In the genomic region with DNA sequence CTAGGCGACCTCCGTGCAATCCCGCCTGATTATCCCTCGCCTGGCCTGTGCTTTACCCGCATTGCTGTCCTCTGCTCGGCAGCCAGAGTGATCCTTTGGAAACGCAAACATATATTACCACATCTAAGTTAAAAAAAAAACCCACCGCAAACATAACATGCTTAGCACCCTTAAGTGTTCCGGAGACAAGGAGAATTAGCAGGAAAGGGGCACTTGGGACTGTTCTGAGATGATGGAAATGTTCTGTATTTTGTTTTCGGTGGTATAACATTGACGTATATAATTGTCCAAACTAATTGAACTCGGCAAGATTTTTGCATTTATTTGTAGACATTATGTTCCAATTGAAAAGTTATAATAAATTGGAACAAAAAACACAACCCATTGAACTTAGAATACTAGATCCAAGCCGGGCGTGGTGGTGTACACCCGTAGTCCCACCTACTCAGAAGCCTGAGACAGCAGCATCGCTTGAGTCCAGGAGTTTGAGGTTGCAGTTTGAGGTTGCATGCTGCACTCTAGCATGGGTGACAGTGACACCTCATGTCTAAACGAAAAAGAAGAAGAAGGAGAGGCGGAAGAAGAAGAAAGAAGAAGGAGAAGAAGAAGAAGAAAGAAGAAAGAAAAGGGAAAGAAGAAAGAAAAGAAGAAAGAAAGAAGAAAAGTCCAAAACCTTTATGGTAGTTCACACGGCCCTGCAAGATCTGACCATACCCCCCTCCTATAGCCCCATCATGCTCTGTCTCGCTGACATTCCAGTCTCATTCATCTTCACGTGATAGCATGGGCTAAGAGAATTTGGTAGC, we compare ENCODE assay signal across 8 cellular contexts. TPM values are rescaled to one million over a fixed set of nuclear protein-coding genes. Genes with fewer than 3 reads are reported as not detected.
A peak's percentile ranks its signal among the peaks of the same experiment; 100 is the strongest.
DNase-seq lines count a peak whose midpoint lies in the region; ATAC-seq lines count a peak whose summit lies in the region.

No MANE protein-coding gene starts in this region.

- no peaks in the 10 kb centered on the region for H3K9me3 ChIP-seq in iPS-15b (ENCODE audit: control insufficient read depth, insufficient read depth, low read length)

- peak overlapping the region; percentile 92 for H3K27ac Mint-ChIP-seq in activated CD8-positive, alpha-beta memory T cell treated with anti-CD3 and anti-CD28 coated beads, Interleukin-2, amount 10 ng/mL, durations not matched to agents 7 days and 5 days
- H3K27ac Mint-ChIP-seq in T-helper 2 cell treated with Interferon-gamma antibody and Interleukin-4, amounts not matched to agents 5 μg/mL and 100 μg/mL, for 36 hours: peak overlapping the region; percentile 82

- CTCF ChIA-PET in activated CD8-positive, alpha-beta memory T cell treated with anti-CD3 and anti-CD28 coated beads, Interleukin-2, amount 10 ng/mL, durations not matched to agents 7 days and 5 days (lab: Charles Lee): interaction anchor here (0.6 to 1.6 kb wide), 4 partner anchors 74 to 526 kb away, joined by 3 to 8 read pairs (median 5); a partner anchor contains a TSS

- H3K9ac ChIP-seq in iPS-15b (ENCODE audit: low read depth, low read length): no peak overlapping the region

- peaks cover 2% of the 10 kb centered on the region for H3K36me3 Mint-ChIP-seq in activated CD8-positive, alpha-beta memory T cell treated with anti-CD3 and anti-CD28 coated beads, Interleukin-2, amount 10 ng/mL, durations not matched to agents 7 days and 5 days
- H3K36me3 Mint-ChIP-seq in T-helper 2 cell treated with Interferon-gamma antibody and Interleukin-4, amounts not matched to agents 5 μg/mL and 100 μg/mL, for 36 hours (ENCODE audit: low read depth): peaks cover 2% of the 10 kb centered on the region

- H3K4me1 Mint-ChIP-seq in activated CD8-positive, alpha-beta memory T cell treated with anti-CD3 and anti-CD28 coated beads, Interleukin-2, amount 10 ng/mL, durations not matched to agents 7 days and 5 days: peaks cover 42% of the 10 kb centered on the region
- H3K4me1 Mint-ChIP-seq in T-helper 2 cell treated with Interferon-gamma antibody and Interleukin-4, amounts not matched to agents 5 μg/mL and 100 μg/mL, for 36 hours (ENCODE audit: low read depth): peaks cover 24% of the 10 kb centered on the region

- H3K4me1 ChIP-seq in iPS-15b (ENCODE audit: control insufficient read depth, insufficient read depth, low read length): peaks cover 8% of the 10 kb centered on the region

- no peak for ATAC-seq in activated CD8-positive, alpha-beta memory T cell treated with anti-CD3 and anti-CD28 coated beads, Interleukin-2, amount 10 ng/mL, durations not matched to agents 7 days and 5 days
- ATAC-seq in HG02884 (IDR thresholded peaks at IDR 0.05; ENCODE audit: unreplicated experiment): no peak

- H3K27ac ChIP-seq in substantia nigra (ENCODE audit: low read depth, low read length, poor library complexity, severe bottlenecking): peak overlapping the region; percentile 58

- H3K4me3 ChIP-seq in iPS-15b (ENCODE audit: low read depth, low read length): peak overlapping the region; percentile 48

- H3K4me3 Mint-ChIP-seq in activated CD8-positive, alpha-beta memory T cell treated with anti-CD3 and anti-CD28 coated beads, Interleukin-2, amount 10 ng/mL, durations not matched to agents 7 days and 5 days: peak overlapping the region; percentile 93
- peak overlapping the region; percentile 92 for H3K4me3 Mint-ChIP-seq in T-helper 2 cell treated with Interferon-gamma antibody and Interleukin-4, amounts not matched to agents 5 μg/mL and 100 μg/mL, for 36 hours

- H3K27me3 ChIP-seq in iPS-15b (ENCODE audit: control insufficient read depth, insufficient read depth, low read length): peaks cover 2% of the 10 kb centered on the region

- no peak for DNase-seq in activated CD8-positive, alpha-beta memory T cell treated with anti-CD3 and anti-CD28 coated beads, Interleukin-2, amount 10 ng/mL, durations not matched to agents 7 days and 5 days
- DNase-seq in activated CD8-positive, alpha-beta memory T cell treated with anti-CD3 and anti-CD28 coated beads for 24 hours: no peak
- DNase-seq in T-helper 2 cell treated with Interferon-gamma antibody and Interleukin-4, amounts not matched to agents 5 μg/mL and 100 μg/mL, for 36 hours (ENCODE audit: low spot score): no peak
- no peak for DNase-seq in substantia nigra (lab: John Stamatoyannopoulos, UW)
- no peak for DNase-seq in OCI-M1 (lab: John Stamatoyannopoulos, UW)
- DNase-seq in SK-N-DZ (ENCODE audit: low spot score): no peak

- no peaks in the 10 kb centered on the region for H3K27me3 Mint-ChIP-seq in activated CD8-positive, alpha-beta memory T cell treated with anti-CD3 and anti-CD28 coated beads, Interleukin-2, amount 10 ng/mL, durations not matched to agents 7 days and 5 days
- peaks cover 2% of the 10 kb centered on the region for H3K27me3 Mint-ChIP-seq in T-helper 2 cell treated with Interferon-gamma antibody and Interleukin-4, amounts not matched to agents 5 μg/mL and 100 μg/mL, for 36 hours (ENCODE audit: low read depth)

- peaks cover 3% of the 10 kb centered on the region for H3K36me3 ChIP-seq in iPS-15b (ENCODE audit: control insufficient read depth, insufficient read depth, low read length)

- H3K9me3 Mint-ChIP-seq in activated CD8-positive, alpha-beta memory T cell treated with anti-CD3 and anti-CD28 coated beads, Interleukin-2, amount 10 ng/mL, durations not matched to agents 7 days and 5 days (ENCODE audit: low read depth): no peaks in the 10 kb centered on the region
- no peaks in the 10 kb centered on the region for H3K9me3 Mint-ChIP-seq in T-helper 2 cell treated with Interferon-gamma antibody and Interleukin-4, amounts not matched to agents 5 μg/mL and 100 μg/mL, for 36 hours

RNA-seq across cellular contexts. Expression of a gene that starts 0.6 kb away (rescaled TPM):
- 10 to 100 TPM; 32.4 to 43.7 TPM for total RNA-seq in activated CD8-positive, alpha-beta memory T cell treated with anti-CD3 and anti-CD28 coated beads, Interleukin-2, amount 10 ng/mL, durations not matched to agents 7 days and 5 days
- 30.7 and 33.7 TPM in 2 replicates for polyA plus RNA-seq in SK-N-DZ (2014; cell fraction: cytosol; rRNA removed)
- 20.4 and 33.4 TPM in 2 replicates for polyA plus RNA-seq in SK-N-DZ (2014; cell fraction: nucleus; rRNA removed)

RNA-seq across cellular contexts. Expression of a gene that starts 15.9 kb away (rescaled TPM):
- total RNA-seq in activated CD8-positive, alpha-beta memory T cell treated with anti-CD3 and anti-CD28 coated beads, Interleukin-2, amount 10 ng/mL, durations not matched to agents 7 days and 5 days: not detected
- 2.9 TPM in 2 replicates for polyA plus RNA-seq in SK-N-DZ (2014; cell fraction: cytosol; rRNA removed)
- polyA plus RNA-seq in SK-N-DZ (2014; cell fraction: nucleus; rRNA removed): 2.4 and 3.1 TPM in 2 replicates

RNA-seq across cellular contexts. Expression of a gene that starts 44.8 kb away (rescaled TPM):
- 10 to 100 TPM; 40.4 to 50.0 TPM for total RNA-seq in activated CD8-positive, alpha-beta memory T cell treated with anti-CD3 and anti-CD28 coated beads, Interleukin-2, amount 10 ng/mL, durations not matched to agents 7 days and 5 days
- 13.8 and 15.9 TPM in 2 replicates for polyA plus RNA-seq in SK-N-DZ (2014; cell fraction: cytosol; rRNA removed)
- 32.8 and 41.7 TPM in 2 replicates for polyA plus RNA-seq in SK-N-DZ (2014; cell fraction: nucleus; rRNA removed)
